ENCODE assay signal across 24 cellular contexts in genomic region chr20:58321205-58321604, GRCh38.
"Had no signal": no experiment of that assay in that cellular context is flagged by ENCODE, and none has a peak within 500 bp of the region (broad histone marks: within the 10 kb centered on the region; RNA-seq: fewer than 3 reads in every experiment).

No MANE protein-coding gene starts in this region.

- H3K27ac Mint-ChIP-seq: activated CD8-positive, alpha-beta memory T cell treated with anti-CD3 and anti-CD28 coated beads, Interleukin-2, amount 10 ng/mL, durations not matched to agents 7 days and 5 days; activated naive CD8-positive, alpha-beta T cell treated with anti-CD3 and anti-CD28 coated beads, Interleukin-2, amount 10 ng/mL, durations not matched to agents 7 days and 5 days; activated T-cell treated with anti-CD3 and anti-CD28 coated beads, Interleukin-2, amount 50 U/mL, for 24 hours; activated T-helper 1 cell treated with anti-CD3 and anti-CD28 coated beads, Interleukin-12 subunit alpha, Interleukin-12 subunit beta, Interleukin-2, Interleukin-4 antibody, amounts not matched to agents 30 ng/mL and 10 ng/mL and 1 ng/mL, durations not matched to agents 14 hours and 24 hours and 36 hours had no signal

- H3K9me3 ChIP-seq: body of pancreas, MG63 had no signal

- H3K27me3 Mint-ChIP-seq: activated CD8-positive, alpha-beta memory T cell treated with anti-CD3 and anti-CD28 coated beads, Interleukin-2, amount 10 ng/mL, durations not matched to agents 7 days and 5 days; activated naive CD8-positive, alpha-beta T cell treated with anti-CD3 and anti-CD28 coated beads, Interleukin-2, amount 10 ng/mL, durations not matched to agents 7 days and 5 days; activated T-cell treated with anti-CD3 and anti-CD28 coated beads, Interleukin-2, amount 50 U/mL, for 24 hours; T-cell had no signal

- H3K4me3 Mint-ChIP-seq: activated CD8-positive, alpha-beta memory T cell treated with anti-CD3 and anti-CD28 coated beads, Interleukin-2, amount 10 ng/mL, durations not matched to agents 7 days and 5 days; activated naive CD8-positive, alpha-beta T cell treated with anti-CD3 and anti-CD28 coated beads, Interleukin-2, amount 10 ng/mL, durations not matched to agents 7 days and 5 days; activated T-cell treated with anti-CD3 and anti-CD28 coated beads, Interleukin-2, amount 50 U/mL, for 24 hours; activated T-helper 1 cell treated with anti-CD3 and anti-CD28 coated beads, Interleukin-12 subunit alpha, Interleukin-12 subunit beta, Interleukin-2, Interleukin-4 antibody, amounts not matched to agents 30 ng/mL and 10 ng/mL and 1 ng/mL, durations not matched to agents 14 hours and 24 hours and 36 hours had no signal

- DNase-seq: activated CD4-positive, alpha-beta T cell treated with anti-CD3 and anti-CD28 coated beads, Interleukin-2, amount 50 U/mL, for 1 hour; activated CD4-positive, CD25-positive, alpha-beta regulatory T cell; activated CD8-positive, alpha-beta memory T cell treated with anti-CD3 and anti-CD28 coated beads, Interleukin-2, amount 10 ng/mL, durations not matched to agents 7 days and 5 days; activated effector memory CD4-positive, alpha-beta T cell treated with Interleukin-2 at 50 U/mL for 16 hours; activated naive CD4-positive, alpha-beta T cell; activated naive CD8-positive, alpha-beta T cell treated with anti-CD3 and anti-CD28 coated beads, Interleukin-2, amount 10 ng/mL, durations not matched to agents 7 days and 5 days; activated T-cell treated with anti-CD3 and anti-CD28 coated beads, Interleukin-2, amount 50 U/mL, for 24 hours; aorta; body of pancreas; central memory CD4-positive, alpha-beta T cell; MG63; NCI-H1105; NCI-H1436; NCI-H1694 treated with DMSO at 0.1 percent for 48 hours; NCI-H2029 treated with DMSO at 0.1 percent for 48 hours; NCI-H510A treated with DMSO at 0.1 percent for 48 hours; NCI-H69; NK-92 treated with Interleukin-12 subunit alpha and Interleukin-12 subunit beta, amount 100 ng/mL, for 24 hours; OCI-M1; RPMI8226; T-cell had no signal

- H3K9me3 Mint-ChIP-seq: activated naive CD8-positive, alpha-beta T cell treated with anti-CD3 and anti-CD28 coated beads, Interleukin-2, amount 10 ng/mL, durations not matched to agents 7 days and 5 days; activated T-cell treated with anti-CD3 and anti-CD28 coated beads, Interleukin-2, amount 50 U/mL, for 24 hours; activated T-helper 1 cell treated with anti-CD3 and anti-CD28 coated beads, Interleukin-12 subunit alpha, Interleukin-12 subunit beta, Interleukin-2, Interleukin-4 antibody, amounts not matched to agents 30 ng/mL and 10 ng/mL and 1 ng/mL, durations not matched to agents 14 hours and 24 hours and 36 hours; T-cell had no signal

- ATAC-seq: activated CD8-positive, alpha-beta memory T cell treated with anti-CD3 and anti-CD28 coated beads, Interleukin-2, amount 10 ng/mL, durations not matched to agents 7 days and 5 days; body of pancreas; Panc1; Right ventricle myocardium inferior had no signal
